ENCODE assay signal across 1 cellular context in the genomic region with DNA sequence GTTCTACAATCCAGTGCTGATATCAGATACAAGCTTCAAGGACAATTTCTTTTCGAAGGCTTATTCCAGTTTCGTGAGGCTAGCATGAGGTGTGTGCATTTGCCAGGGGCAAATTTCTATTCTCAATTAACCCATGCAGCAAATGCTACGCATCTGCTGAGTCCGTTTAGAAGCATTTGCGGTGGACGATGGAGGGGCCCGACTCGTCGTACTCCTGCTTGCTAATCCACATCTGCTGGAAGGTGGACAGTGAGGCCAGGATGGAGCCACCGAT.
A peak's percentile ranks its signal among the peaks of the same experiment; 100 is the strongest.
TF ChIP-seq lines count a peak whose summit lies in the region.

No MANE protein-coding gene starts in this region.

TF ChIP-seq in H1, 55 proteins besides CTCF, POLR2A, EP300 and RAD21:
- no peak for TF ChIP-seq RNF2 (IDR thresholded peaks at IDR 0.05; ENCODE audit: borderline replicate concordance, low read depth, low read length, missing control alignments, poor library complexity, severe bottlenecking)
- no peak for TF ChIP-seq TBP (IDR thresholded peaks at IDR 0.05; ENCODE audit: low read depth, low read length)
- 0 out of 2 replicates have a peak, but pooled peaks have one; percentile 75 for TF ChIP-seq SP1 (IDR thresholded peaks at IDR 0.05; ENCODE audit: low read depth, low read length)
- TF ChIP-seq SIN3A (conservative IDR thresholded peaks at IDR 0.05 in 1 of 2, IDR thresholded peaks at IDR 0.05 in 1 of 2; ENCODE audit: low read depth in 1 of 2, low read length in 2 of 2) = 0 out of 4 replicates have a peak, but pooled peaks of 1 of the 2 experiments have one; percentile 82
- no peak for TF ChIP-seq JUND (IDR thresholded peaks at IDR 0.05; ENCODE audit: low read length)
